8 cellular contexts compared by ENCODE assay signal in genomic region chr7:36291387-36292316, GRCh38.
DNase-seq lines count a peak whose midpoint lies in the region; ATAC-seq, FAIRE-seq and TF ChIP-seq lines count a peak whose summit lies in the region.

No MANE protein-coding gene starts in this region.

- H3K4me1 ChIP-seq in pancreas (peaks cover 32 to 34% (median 33%) of the 10 kb centered on the region in 3 donors), thyroid gland (peaks cover 0 to 15% of the 10 kb centered on the region in 2 donors)

- H3K27ac ChIP-seq in pancreas (peak overlapping the region; percentile 80 to 96 (median 92)), thyroid gland (peak overlapping the region; percentile 52 to 60 (median 53))

- ATAC-seq in GM19025 (IDR thresholded peaks at IDR 0.05; ENCODE audit: low read depth, unreplicated experiment) (peak; percentile 45), pancreas (peak; percentile 77 to 90 (median 83))

- H3K27me3 ChIP-seq in MG63 (no peaks in the 10 kb centered on the region), pancreas (no peaks in the 10 kb centered on the region), thyroid gland (no peaks in the 10 kb centered on the region)

- H3K9me3 ChIP-seq in MG63 (no peaks in the 10 kb centered on the region), pancreas (no peaks in the 10 kb centered on the region), thyroid gland (no peaks in the 10 kb centered on the region)

- in situ Hi-C loops in ACHN (cut with HindIII; ENCODE audit: low pct_ligation_motif_present, low pct_unique_long_range_greater_than_20kb, low sequenced_read_pairs), result loop anchor here (10.0 kb wide), 1 partner anchor 307 kb away; no protein-coding TSS in a partner anchor
- in situ Hi-C loops in SK-MEL-5 (cut with HindIII; ENCODE audit: low pct_unique_long_range_greater_than_20kb, low sequenced_read_pairs), result no loop called here

- TF ChIP-seq CTCF in pancreas (IDR thresholded peaks at IDR 0.05) (peak; percentile 85 to 97 (median 96)), thyroid gland (IDR thresholded peaks at IDR 0.05) (peak; percentile 89 to 99 (median 96))

- intact Hi-C loops in pancreas (cut with DNase I), result loop anchor here in 1 of 3 donors (5.0 kb wide), 2 partner anchors 209 to 304 kb away; no protein-coding TSS in a partner anchor
- intact Hi-C loops in thyroid gland (cut with DNase I), result loop anchor here (2.0 kb wide), 1 partner anchor 307 kb away; no protein-coding TSS in a partner anchor

- peak; percentile 91 for DNase-seq in ACHN
- peak; percentile 70 for DNase-seq in MG63
- peak; percentile 92 for DNase-seq in SK-MEL-5 (ENCODE audit: low read depth, low spot score)
- DNase-seq in activated naive CD4-positive, alpha-beta T cell treated with anti-CD3 and anti-CD28 coated beads, Interleukin-2, amount 50 U/mL, for 16 hours, result peak; percentile 74
- DNase-seq in glomerular endothelial cell (ENCODE audit: extremely low read depth, low read depth, low spot score), result peak; percentile 68
- peak; percentile 82 to 94 (median 88) for DNase-seq in pancreas
- peak; percentile 81 to 85 for DNase-seq in thyroid gland

- H3K36me3 ChIP-seq in MG63 (no peaks in the 10 kb centered on the region), pancreas (no peaks in the 10 kb centered on the region), thyroid gland (no peaks in the 10 kb centered on the region)

- H3K4me3 ChIP-seq in MG63 (peak overlapping the region; percentile 38), pancreas (peak overlapping the region in 2 of 4 donors; percentile 28 to 30), thyroid gland (replicated peaks in 1 of 3) (no peak overlapping the region)

- 14 to 16% methylated on average over 18 of the region's 18 CpGs for WGBS in pancreas, 2 donors
- WGBS in thyroid gland, 2 donors, result 22 to 32% methylated on average over 15 to 18 of the region's 18 CpGs

- TF ChIP-seq POLR2A in thyroid gland (IDR thresholded peaks at IDR 0.05), result no peak

- peak; percentile 5 for FAIRE-seq in pancreas (lab: Jason Lieb, UNC)
